Comparison of ENCODE assay signal across 8 cellular contexts in the genomic region with DNA sequence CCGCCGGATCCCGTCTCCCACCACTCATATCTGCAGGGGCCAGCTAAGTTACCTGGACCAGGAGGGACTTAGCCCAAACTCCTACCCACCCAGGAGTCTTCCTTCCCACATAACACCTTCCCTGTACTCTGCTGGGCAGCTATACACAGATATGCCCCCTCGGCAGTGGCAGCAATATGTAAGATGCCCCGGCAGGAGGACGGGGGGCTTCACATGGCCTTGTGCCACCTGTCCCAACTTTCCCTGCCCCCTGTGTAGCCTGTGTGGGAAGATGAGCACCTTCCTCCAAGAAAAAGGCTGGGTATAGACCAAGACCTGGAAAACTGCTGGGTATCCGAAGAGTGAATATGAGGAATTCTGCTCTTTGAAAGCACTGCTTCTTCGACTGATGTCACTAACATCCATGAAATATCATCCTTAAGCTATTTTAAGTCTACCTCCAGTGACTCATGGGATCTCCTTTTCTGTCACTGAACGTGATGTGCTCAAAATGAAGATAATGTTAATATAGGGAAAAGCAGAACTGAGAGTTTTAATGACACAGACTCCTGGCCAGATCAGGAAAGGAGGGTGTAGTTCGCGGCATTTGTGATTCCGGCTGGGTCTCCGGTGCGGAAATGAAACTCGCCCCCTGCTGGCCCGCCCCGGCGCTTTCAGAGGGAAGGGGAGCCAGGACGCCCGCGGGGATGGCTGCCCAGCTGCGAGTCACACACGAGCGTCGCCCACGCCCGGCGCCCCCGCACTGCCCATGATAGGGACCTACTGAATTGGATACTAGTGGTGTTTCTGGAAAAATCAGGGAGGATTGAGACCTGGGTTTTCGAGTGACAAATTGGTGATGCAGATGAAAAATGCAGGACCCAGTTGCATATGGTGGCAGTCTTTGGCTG.
DNase-seq lines count a peak whose midpoint lies in the region; ATAC-seq and TF ChIP-seq lines count a peak whose summit lies in the region.

No MANE protein-coding gene starts in this region.

- H3K27ac Mint-ChIP-seq in activated CD8-positive, alpha-beta memory T cell treated with anti-CD3 and anti-CD28 coated beads, Interleukin-2, amount 10 ng/mL, durations not matched to agents 7 days and 5 days = no peak overlapping the region
- no peak overlapping the region for H3K27ac Mint-ChIP-seq in endothelial cell (ENCODE audit: unreplicated experiment)

- H3K27ac ChIP-seq in mucosa of rectum (ENCODE audit: low read depth in 2 of 2, low read length in 2 of 2) = peak overlapping the region in 1 of 2 donors; percentile 41

- peaks cover 30% of the 10 kb centered on the region for H3K4me1 Mint-ChIP-seq in activated CD8-positive, alpha-beta memory T cell treated with anti-CD3 and anti-CD28 coated beads, Interleukin-2, amount 10 ng/mL, durations not matched to agents 7 days and 5 days
- H3K4me1 Mint-ChIP-seq in endothelial cell (ENCODE audit: unreplicated experiment) = peaks cover 27% of the 10 kb centered on the region

- H3K4me3 ChIP-seq in mucosa of rectum (ENCODE audit: low read length in 2 of 2) = peak overlapping the region; percentile 6 to 59

- peak overlapping the region; percentile 34 for H3K4me3 Mint-ChIP-seq in activated CD8-positive, alpha-beta memory T cell treated with anti-CD3 and anti-CD28 coated beads, Interleukin-2, amount 10 ng/mL, durations not matched to agents 7 days and 5 days
- peak overlapping the region; percentile 11 for H3K4me3 Mint-ChIP-seq in endothelial cell (ENCODE audit: unreplicated experiment)

- peak; percentile 68 for ATAC-seq in HG02852 (IDR thresholded peaks at IDR 0.05; ENCODE audit: unreplicated experiment)
- ATAC-seq in activated CD8-positive, alpha-beta memory T cell treated with anti-CD3 and anti-CD28 coated beads, Interleukin-2, amount 10 ng/mL, durations not matched to agents 7 days and 5 days = peak; percentile 72

- peak; percentile 71 for TF ChIP-seq CTCF in endothelial cell (IDR thresholded peaks at IDR 0.05; ENCODE audit: unreplicated experiment)

- no peaks in the 10 kb centered on the region for H3K36me3 ChIP-seq in mucosa of rectum (ENCODE audit: control insufficient read depth in 2 of 2, insufficient read depth in 2 of 2, low read length in 2 of 2)

- no peaks in the 10 kb centered on the region for H3K9me3 Mint-ChIP-seq in activated CD8-positive, alpha-beta memory T cell treated with anti-CD3 and anti-CD28 coated beads, Interleukin-2, amount 10 ng/mL, durations not matched to agents 7 days and 5 days (ENCODE audit: low read depth)
- H3K9me3 Mint-ChIP-seq in endothelial cell (ENCODE audit: unreplicated experiment) = no peaks in the 10 kb centered on the region

- H3K36me3 Mint-ChIP-seq in activated CD8-positive, alpha-beta memory T cell treated with anti-CD3 and anti-CD28 coated beads, Interleukin-2, amount 10 ng/mL, durations not matched to agents 7 days and 5 days = peaks cover 2% of the 10 kb centered on the region
- no peaks in the 10 kb centered on the region for H3K36me3 Mint-ChIP-seq in endothelial cell (ENCODE audit: low read depth, unreplicated experiment)

- CTCF ChIA-PET in activated CD8-positive, alpha-beta memory T cell treated with anti-CD3 and anti-CD28 coated beads, Interleukin-2, amount 10 ng/mL, durations not matched to agents 7 days and 5 days (lab: Charles Lee) = interaction anchor here (0.6 to 5.9 kb wide), 28 partner anchors 12 to 780 kb away, joined by 3 to 36 read pairs (median 4); no protein-coding TSS in a partner anchor

- DNase-seq in NCI-H1436 (lab: John Stamatoyannopoulos, UW) (peak; percentile 20), NCI-H1436 treated with DMSO at 0.1 percent for 48 hours (lab: John Stamatoyannopoulos, UW) (no peak), NCI-H69 (lab: John Stamatoyannopoulos, UW) (peak; percentile 76), endothelial cell (ENCODE audit: low spot score) (peak; percentile 79)
- DNase-seq in activated CD8-positive, alpha-beta memory T cell treated with anti-CD3 and anti-CD28 coated beads, Interleukin-2, amount 10 ng/mL, durations not matched to agents 7 days and 5 days = peak; percentile 71
- peak; percentile 26 for DNase-seq in stimulated activated CD8-positive, alpha-beta memory T cell treated with anti-CD3 and anti-CD28 coated beads, Interleukin-7, amount 100 ng/mL, for 24 hours (ENCODE audit: low read depth)

- peak overlapping the region in 1 of 2 donors; percentile 13 for H3K9ac ChIP-seq in mucosa of rectum (ENCODE audit: low read depth in 1 of 2, low read length in 2 of 2)

- peaks cover 28% of the 10 kb centered on the region for H3K27me3 Mint-ChIP-seq in activated CD8-positive, alpha-beta memory T cell treated with anti-CD3 and anti-CD28 coated beads, Interleukin-2, amount 10 ng/mL, durations not matched to agents 7 days and 5 days
- H3K27me3 Mint-ChIP-seq in endothelial cell (ENCODE audit: unreplicated experiment) = peaks cover 3% of the 10 kb centered on the region

- H3K4me1 ChIP-seq in mucosa of rectum (ENCODE audit: control insufficient read depth in 2 of 2, insufficient read depth in 2 of 2, low read length in 2 of 2) = peaks cover 5 to 9% of the 10 kb centered on the region in 2 donors

- H3K27me3 ChIP-seq in mucosa of rectum (ENCODE audit: control insufficient read depth in 2 of 2, insufficient read depth in 2 of 2, low read length in 2 of 2) = peaks cover 0 to under 1% of the 10 kb centered on the region in 2 donors

- no peaks in the 10 kb centered on the region for H3K9me3 ChIP-seq in mucosa of rectum (ENCODE audit: control insufficient read depth in 2 of 2, low read length in 2 of 2)
